ENCODE assay signal across 13 cellular contexts in genomic region chr20:10985536-10985935, GRCh38.
DNase-seq lines count a peak whose midpoint lies in the region; ATAC-seq and TF ChIP-seq lines count a peak whose summit lies in the region.
"Had no signal": no experiment of that assay in that cellular context is flagged by ENCODE, and none has a peak within 500 bp of the region (broad histone marks: within the 10 kb centered on the region; RNA-seq: fewer than 3 reads in every experiment).

No MANE protein-coding gene starts in this region.

- H3K27ac Mint-ChIP-seq in neural progenitor cell: no peak overlapping the region
- H3K27ac Mint-ChIP-seq in stimulated activated naive B cell treated with anti-CD40 and anti-IgM and Interleukin-4, amounts not matched to agents 10 μg/mL and 1 μg/mL and 100 μg/mL, for 72 hours: no peak overlapping the region
- H3K27ac Mint-ChIP-seq: natural killer cell treated with Interleukin-12 subunit alpha and Interleukin-12 subunit beta and Interleukin-15 and Interleukin-18, amount 100 ng/mL, for 72 hours had no signal

- no peak for ATAC-seq in stimulated activated naive B cell treated with anti-CD40 and anti-IgM and Interleukin-4, amounts not matched to agents 10 μg/mL and 1 μg/mL and 100 μg/mL, for 72 hours (replicated peaks)
- ATAC-seq: natural killer cell treated with Interleukin-12 subunit alpha and Interleukin-12 subunit beta and Interleukin-15 and Interleukin-18, amount 100 ng/mL, for 72 hours had no signal

- H3K4me3 ChIP-seq in mesenchymal stem cell (ENCODE audit: insufficient read depth in 1 of 2, low read depth in 1 of 2, low read length in 2 of 2) (no peak overlapping the region), neural progenitor cell (no peak overlapping the region), H7 (ENCODE audit: insufficient read depth, low read depth, low read length) (no peak overlapping the region)

- peaks cover 10% of the 10 kb centered on the region for H3K4me1 Mint-ChIP-seq in neural progenitor cell
- H3K4me1 Mint-ChIP-seq in stimulated activated naive B cell treated with anti-CD40 and anti-IgM and Interleukin-4, amounts not matched to agents 10 μg/mL and 1 μg/mL and 100 μg/mL, for 72 hours: no peaks in the 10 kb centered on the region

- H3K27me3 Mint-ChIP-seq in neural progenitor cell (ENCODE audit: insufficient read depth, low read depth): no peaks in the 10 kb centered on the region
- no peaks in the 10 kb centered on the region for H3K27me3 Mint-ChIP-seq in stimulated activated naive B cell treated with anti-CD40 and anti-IgM and Interleukin-4, amounts not matched to agents 10 μg/mL and 1 μg/mL and 100 μg/mL, for 72 hours
- H3K27me3 Mint-ChIP-seq: natural killer cell treated with Interleukin-12 subunit alpha and Interleukin-12 subunit beta and Interleukin-15 and Interleukin-18, amount 100 ng/mL, for 72 hours had no signal

- H3K18ac ChIP-seq in mesenchymal stem cell (ENCODE audit: low read depth in 1 of 2, low read length in 2 of 2): no peak overlapping the region

- no peaks in the 10 kb centered on the region for H3K9me3 Mint-ChIP-seq in neural progenitor cell
- H3K9me3 Mint-ChIP-seq in stimulated activated naive B cell treated with anti-CD40 and anti-IgM and Interleukin-4, amounts not matched to agents 10 μg/mL and 1 μg/mL and 100 μg/mL, for 72 hours: no peaks in the 10 kb centered on the region

- no peak overlapping the region for H3K14ac ChIP-seq in mesenchymal stem cell (ENCODE audit: low read length in 2 of 2)

- H4K8ac ChIP-seq in mesenchymal stem cell (ENCODE audit: low read length): no peak overlapping the region

- H3K27ac ChIP-seq in mesenchymal stem cell (ENCODE audit: low read length, poor library complexity, severe bottlenecking) (no peak overlapping the region), neural progenitor cell (no peak overlapping the region)

- H2AK5ac ChIP-seq in mesenchymal stem cell (ENCODE audit: low read length, severe bottlenecking): peak overlapping the region; percentile 63

- H3K4ac ChIP-seq in mesenchymal stem cell (ENCODE audit: low read depth in 1 of 2, low read length in 2 of 2): no peak overlapping the region

- no peaks in the 10 kb centered on the region for H3K36me3 ChIP-seq in mesenchymal stem cell (ENCODE audit: control insufficient read depth in 1 of 2, insufficient read depth in 2 of 2, low read depth in 1 of 2, low read length in 2 of 2)
- H3K36me3 ChIP-seq in neural progenitor cell: no peaks in the 10 kb centered on the region
- H3K36me3 ChIP-seq in H7 (replicated peaks; ENCODE audit: control insufficient read depth, insufficient read depth, low read length): no peaks in the 10 kb centered on the region

- no peaks in the 10 kb centered on the region for H3K79me2 ChIP-seq in neural progenitor cell (ENCODE audit: low read depth)

- H3K27me3 ChIP-seq in mesenchymal stem cell (ENCODE audit: control insufficient read depth in 1 of 2, insufficient read depth in 1 of 2, low read length in 2 of 2): no peaks in the 10 kb centered on the region
- H3K27me3 ChIP-seq in neural progenitor cell: no peaks in the 10 kb centered on the region
- no peaks in the 10 kb centered on the region for H3K27me3 ChIP-seq in H7 (ENCODE audit: control insufficient read depth, insufficient read depth, low read length)

- no peaks in the 10 kb centered on the region for H3K79me1 ChIP-seq in mesenchymal stem cell (replicated peaks; ENCODE audit: low read length, poor library complexity, severe bottlenecking)

- H3K9ac ChIP-seq in mesenchymal stem cell (ENCODE audit: low read length): peak overlapping the region; percentile 52
- H3K9ac ChIP-seq in neural progenitor cell: no peak overlapping the region

- H3K4me1 ChIP-seq in mesenchymal stem cell (ENCODE audit: control insufficient read depth, insufficient read depth, low read depth, low read length) (peaks cover 2% of the 10 kb centered on the region), neural progenitor cell (peaks cover 7% of the 10 kb centered on the region)

- no peaks in the 10 kb centered on the region for H3K36me3 Mint-ChIP-seq in neural progenitor cell
- H3K36me3 Mint-ChIP-seq in stimulated activated naive B cell treated with anti-CD40 and anti-IgM and Interleukin-4, amounts not matched to agents 10 μg/mL and 1 μg/mL and 100 μg/mL, for 72 hours: no peaks in the 10 kb centered on the region
- H3K36me3 Mint-ChIP-seq: natural killer cell treated with Interleukin-12 subunit alpha and Interleukin-12 subunit beta and Interleukin-15 and Interleukin-18, amount 100 ng/mL, for 72 hours had no signal

- H3K9me3 ChIP-seq in mesenchymal stem cell (ENCODE audit: control insufficient read depth, low read length) (no peaks in the 10 kb centered on the region), neural progenitor cell (ENCODE audit: low read depth) (no peaks in the 10 kb centered on the region)

- H3K4me2 ChIP-seq in mesenchymal stem cell (ENCODE audit: low read length, poor library complexity, severe bottlenecking): no peak overlapping the region
- H3K4me2 ChIP-seq in neural progenitor cell: no peak overlapping the region

- H2BK5ac ChIP-seq in mesenchymal stem cell (ENCODE audit: low read depth, low read length, poor library complexity, severe bottlenecking): no peak overlapping the region

- no peak overlapping the region for H4K91ac ChIP-seq in mesenchymal stem cell (ENCODE audit: low read length)

- H3F3A ChIP-seq in neural progenitor cell (ENCODE audit: low read depth): no peaks in the 10 kb centered on the region

- H2BK120ac ChIP-seq in mesenchymal stem cell (ENCODE audit: low read depth, low read length): no peak overlapping the region

- H3K4me3 Mint-ChIP-seq in neural progenitor cell: no peak overlapping the region
- H3K4me3 Mint-ChIP-seq in stimulated activated naive B cell treated with anti-CD40 and anti-IgM and Interleukin-4, amounts not matched to agents 10 μg/mL and 1 μg/mL and 100 μg/mL, for 72 hours: no peak overlapping the region
- H3K4me3 Mint-ChIP-seq: natural killer cell treated with Interleukin-12 subunit alpha and Interleukin-12 subunit beta and Interleukin-15 and Interleukin-18, amount 100 ng/mL, for 72 hours had no signal

- peak; percentile 32 for DNase-seq in ACHN
- peak; percentile 2 for DNase-seq in NCI-H226
- DNase-seq in dermis microvascular lymphatic vessel endothelial cell (ENCODE audit: low read depth in 2 of 2): peak; percentile 82
- peak; percentile 64 for DNase-seq in mesenchymal stem cell
- DNase-seq in neural progenitor cell (ENCODE audit: low spot score): no peak
- no peak for DNase-seq in stimulated activated naive B cell treated with anti-CD40 and anti-IgM and Interleukin-4, amounts not matched to agents 10 μg/mL and 1 μg/mL and 100 μg/mL, for 72 hours
- DNase-seq in H7: no peak
- no peak for DNase-seq in stimulated activated CD8-positive, alpha-beta memory T cell treated with anti-CD3 and anti-CD28 coated beads, Interleukin-4, amount 100 ng/mL, for 48 hours
- DNase-seq: activated CD8-positive, alpha-beta memory T cell treated with anti-CD3 and anti-CD28 coated beads for 24 hours; activated naive CD4-positive, alpha-beta T cell treated with anti-CD3 and anti-CD28 coated beads, Interleukin-2, amount 50 U/mL, for 16 hours; GF-D8; stimulated activated CD4-positive, alpha-beta T cell treated with anti-CD3 and anti-CD28 coated beads, Interleukin-12 subunit alpha, Interleukin-12 subunit beta, amount 100 ng/mL, for 4 hours had no signal

- H2AFZ ChIP-seq in mesenchymal stem cell (ENCODE audit: low read depth, low read length) (no peak overlapping the region), neural progenitor cell (replicated peaks) (no peak overlapping the region)

- H2BK15ac ChIP-seq in mesenchymal stem cell (ENCODE audit: low read depth, poor library complexity, severe bottlenecking): no peak overlapping the region

- in situ Hi-C loops in ACHN (cut with HindIII; ENCODE audit: low pct_ligation_motif_present, low pct_unique_long_range_greater_than_20kb, low sequenced_read_pairs): no loop called here

- no peak overlapping the region for H2BK12ac ChIP-seq in mesenchymal stem cell (ENCODE audit: low read length in 2 of 2)

- H4K20me1 ChIP-seq in neural progenitor cell (ENCODE audit: low read depth): no peaks in the 10 kb centered on the region

- WGBS in mesenchymal stem cell: no CpG with 5 or more reads among the region's 1 CpG

- no peak overlapping the region for H3K23ac ChIP-seq in mesenchymal stem cell (ENCODE audit: low read length in 2 of 2)

- no peak for TF ChIP-seq CTCF in neural progenitor cell (IDR thresholded peaks at IDR 0.05)

Comparison
In these comparisons a context has a peak if more than half of its experiments do, and no peak if none do; other contexts are left out.
1. DNase-seq: peak in ACHN (single experiment), NCI-H226 (single experiment), dermis microvascular lymphatic vessel endothelial cell (2 of 2) and mesenchymal stem cell (single experiment); none in neural progenitor cell (single experiment), stimulated activated naive B cell treated with anti-CD40 and anti-IgM and Interleukin-4, amounts not matched to agents 10 μg/mL and 1 μg/mL and 100 μg/mL, for 72 hours (single experiment), H7 (single experiment) and stimulated activated CD8-positive, alpha-beta memory T cell treated with anti-CD3 and anti-CD28 coated beads, Interleukin-4, amount 100 ng/mL, for 48 hours (single experiment).